ENCODE assay signal across 8 cellular contexts in the genomic region with DNA sequence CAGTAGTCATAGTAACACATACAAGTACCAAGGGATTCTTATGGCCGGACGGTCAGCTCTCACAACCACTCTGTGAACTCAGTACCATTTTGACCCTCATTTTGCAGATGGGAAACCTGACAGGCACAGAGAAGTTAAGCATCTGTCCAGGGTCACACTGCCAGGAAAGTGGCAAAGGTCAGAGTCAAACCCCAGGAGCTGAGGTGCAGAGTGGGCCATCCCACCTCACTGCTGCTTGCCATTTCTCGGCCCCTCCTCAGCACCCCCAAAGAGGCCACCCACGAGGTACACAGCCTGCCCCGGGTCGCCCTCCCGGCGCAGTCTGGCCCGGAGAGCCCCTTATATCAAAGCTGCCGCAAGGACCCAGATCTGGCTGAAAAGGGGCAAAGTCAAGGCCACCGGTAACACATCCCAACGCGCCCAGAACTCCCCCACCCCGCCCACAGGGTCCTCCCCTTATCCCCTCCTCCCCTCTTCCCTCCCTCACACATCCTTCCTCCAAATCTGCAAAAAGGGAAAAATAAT. TPM values are rescaled to one million over a fixed set of nuclear protein-coding genes. Genes with fewer than 3 reads are reported as not detected.
DNase-seq lines count a peak whose midpoint lies in the region; ATAC-seq and TF ChIP-seq lines count a peak whose summit lies in the region.

No MANE protein-coding gene starts in this region.

- peaks cover 2% of the 10 kb centered on the region for H3K36me3 Mint-ChIP-seq in CD8-positive, alpha-beta T cell
- H3K36me3 Mint-ChIP-seq in osteocyte (ENCODE audit: unreplicated experiment): no peaks in the 10 kb centered on the region

- no peak for ATAC-seq in CD8-positive, alpha-beta T cell
- no peak for ATAC-seq in HG02623 (IDR thresholded peaks at IDR 0.05; ENCODE audit: unreplicated experiment)

- no peaks in the 10 kb centered on the region for H3K27me3 ChIP-seq in CD8-positive, alpha-beta T cell (ENCODE audit: insufficient read depth, low read length)

- peak overlapping the region; percentile 93 for H3K4me3 Mint-ChIP-seq in CD8-positive, alpha-beta T cell
- peak overlapping the region; percentile 87 for H3K4me3 Mint-ChIP-seq in osteocyte (ENCODE audit: unreplicated experiment)

- H2AFZ ChIP-seq in OCI-LY7 (ENCODE audit: low read length): no peak overlapping the region

- POLR2A ChIA-PET in CD8-positive, alpha-beta T cell (lab: Charles Lee): interaction anchor here (1.0 to 1.4 kb wide), 2 partner anchors 40 to 99 kb away, joined by 3 read pairs; no protein-coding TSS in a partner anchor
- POLR2A ChIA-PET in OCI-LY7 (lab: Charles Lee): no interaction called here

- H3K9me2 ChIP-seq in OCI-LY7 (ENCODE audit: insufficient read depth, low read length): no peaks in the 10 kb centered on the region

- no peaks in the 10 kb centered on the region for H3K36me3 ChIP-seq in CD8-positive, alpha-beta T cell (ENCODE audit: insufficient read depth, low read length)
- H3K36me3 ChIP-seq in OCI-LY7 (ENCODE audit: insufficient read depth, low read length): no peaks in the 10 kb centered on the region

- no peaks in the 10 kb centered on the region for H3K27me3 Mint-ChIP-seq in CD8-positive, alpha-beta T cell (ENCODE audit: low read depth)
- no peaks in the 10 kb centered on the region for H3K27me3 Mint-ChIP-seq in osteocyte (ENCODE audit: unreplicated experiment)

- peaks cover 40% of the 10 kb centered on the region for H3K4me1 Mint-ChIP-seq in CD8-positive, alpha-beta T cell (ENCODE audit: low read depth)
- H3K4me1 Mint-ChIP-seq in osteocyte (ENCODE audit: unreplicated experiment): peaks cover 64% of the 10 kb centered on the region

- DNase-seq in CD8-positive, alpha-beta T cell: no peak
- DNase-seq in OCI-LY7 (ENCODE audit: low spot score) (no peak), epithelial cell of esophagus (ENCODE audit: low read depth) (no peak), osteocyte (ENCODE audit: extremely low spot score, unreplicated experiment) (no peak), cortex of kidney (lab: John Stamatoyannopoulos, UW) (no peak), NCI-H69 (lab: John Stamatoyannopoulos, UW) (no peak), NCI-H446 (lab: John Stamatoyannopoulos, UW) (no peak)

- H4K20me1 ChIP-seq in OCI-LY7 (ENCODE audit: insufficient read depth, low read length): peaks cover 23% of the 10 kb centered on the region

- TF ChIP-seq CTCF in CD8-positive, alpha-beta T cell (IDR thresholded peaks at IDR 0.05): no peak
- no peak for TF ChIP-seq CTCF in OCI-LY7 (conservative IDR thresholded peaks at IDR 0.05; ENCODE audit: low read length)
- no peak for TF ChIP-seq CTCF in epithelial cell of esophagus (IDR thresholded peaks at IDR 0.05; ENCODE audit: insufficient read depth, low read depth, low read length, missing control alignments)
- no peak for TF ChIP-seq CTCF in osteocyte (IDR thresholded peaks at IDR 0.05)

- H3K27ac Mint-ChIP-seq in CD8-positive, alpha-beta T cell: no peak overlapping the region
- peak overlapping the region; percentile 77 for H3K27ac Mint-ChIP-seq in osteocyte (ENCODE audit: unreplicated experiment)

- CTCF ChIA-PET in CD8-positive, alpha-beta T cell (lab: Charles Lee): interaction anchor here (0.6 to 0.8 kb wide), 2 partner anchors 7 to 110 kb away, joined by 3 read pairs; no protein-coding TSS in a partner anchor
- CTCF ChIA-PET in OCI-LY7 (lab: Charles Lee; ENCODE audit: unreplicated experiment): interaction anchor here (0.6 kb wide), 1 partner anchor 47 kb away, joined by 3 read pairs; no protein-coding TSS in a partner anchor

- peak overlapping the region; percentile 96 for H3K4me3 ChIP-seq in CD8-positive, alpha-beta T cell (ENCODE audit: low read depth, low read length)
- peak overlapping the region; percentile 90 for H3K4me3 ChIP-seq in OCI-LY7 (ENCODE audit: low read depth, low read length, poor library complexity, severe bottlenecking)
- H3K4me3 ChIP-seq in epithelial cell of esophagus (ENCODE audit: low read length): peak overlapping the region; percentile 69

- H3K79me2 ChIP-seq in OCI-LY7 (ENCODE audit: insufficient read depth, low read depth, low read length): peaks cover 60% of the 10 kb centered on the region

- H3K9me3 Mint-ChIP-seq in CD8-positive, alpha-beta T cell: no peaks in the 10 kb centered on the region
- H3K9me3 Mint-ChIP-seq in osteocyte (ENCODE audit: unreplicated experiment): no peaks in the 10 kb centered on the region

- H3K4me2 ChIP-seq in OCI-LY7 (ENCODE audit: low read length): peak overlapping the region; percentile 95

- H3K9me3 ChIP-seq in CD8-positive, alpha-beta T cell (ENCODE audit: low read length): no peaks in the 10 kb centered on the region
- H3K9me3 ChIP-seq in OCI-LY7 (ENCODE audit: low read length): no peaks in the 10 kb centered on the region

- intact Hi-C loops in CD8-positive, alpha-beta T cell (cut with DNase I, micrococcal nuclease): loop anchor here (1.0 to 10.0 kb wide), 8 partner anchors 43 to 853 kb away; a partner anchor contains a TSS
- intact Hi-C loops in OCI-LY7 (cut with micrococcal nuclease; ENCODE audit: unreplicated experiment): loop anchor here (2.0 to 5.0 kb wide), 4 partner anchors 23 to 202 kb away; no protein-coding TSS in a partner anchor

- H3K27ac ChIP-seq in CD8-positive, alpha-beta T cell (ENCODE audit: low read depth, low read length): peak overlapping the region; percentile 77
- no peak overlapping the region for H3K27ac ChIP-seq in OCI-LY7 (ENCODE audit: low read depth, low read length, poor library complexity, severe bottlenecking)

- no TSS peak for BruUV-seq in OCI-LY7 (replicated peaks; lab: Mats Ljungman, UMichigan)

- H3K4me1 ChIP-seq in CD8-positive, alpha-beta T cell (ENCODE audit: insufficient read depth, low read length): peaks cover 32% of the 10 kb centered on the region
- peaks cover 39% of the 10 kb centered on the region for H3K4me1 ChIP-seq in OCI-LY7 (ENCODE audit: insufficient read depth, low read length, poor library complexity, severe bottlenecking)

RNA-seq across cellular contexts. Expression of a gene that starts 1.7 kb away (rescaled TPM):
- total RNA-seq in CD8-positive, alpha-beta T cell: 10 to 100 TPM; 96.5 to 97.8 TPM
- 22.7 and 30.2 TPM in 2 replicates for total RNA-seq in OCI-LY7 (2014; rRNA removed; shearing (Covaris generic))
- total RNA-seq in OCI-LY7 (2022) (154 and 159 TPM in 2 replicates), osteocyte (362 and 381 TPM in 2 replicates)
